10 cellular contexts compared by ENCODE assay signal in the genomic region with DNA sequence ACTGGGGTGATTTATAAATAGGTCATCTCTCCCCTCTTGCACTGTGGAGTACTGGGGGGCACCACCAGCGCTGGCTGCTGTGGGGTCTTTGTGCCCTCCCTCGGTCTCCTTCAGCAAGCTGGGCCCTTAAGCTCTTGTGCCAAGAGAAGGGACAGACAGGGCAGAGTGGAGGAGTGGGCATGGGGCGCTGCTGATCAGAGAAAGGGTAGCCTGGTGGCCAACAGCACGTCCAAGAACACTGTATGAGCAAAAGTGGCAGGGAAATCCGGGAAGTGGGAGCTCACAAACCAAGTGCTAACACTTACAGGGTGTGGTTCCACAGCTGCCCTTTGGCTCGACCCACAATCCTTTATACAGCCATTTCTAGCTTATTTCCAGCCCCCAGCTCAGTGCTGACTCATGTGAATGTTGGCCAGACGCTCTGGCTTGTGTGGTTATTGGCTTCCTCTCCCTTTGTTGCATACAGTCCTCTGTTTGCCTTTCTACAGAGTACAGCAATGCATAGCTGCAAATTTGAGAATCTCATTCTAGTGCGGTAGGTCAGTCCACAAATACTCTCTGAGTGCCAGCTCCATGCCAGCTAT.
A peak's percentile ranks its signal among the peaks of the same experiment; 100 is the strongest.
DNase-seq lines count a peak whose midpoint lies in the region; ATAC-seq and TF ChIP-seq lines count a peak whose summit lies in the region.
"Had no signal": no experiment of that assay in that cellular context is flagged by ENCODE, and none has a peak within 500 bp of the region (broad histone marks: within the 10 kb centered on the region; RNA-seq: fewer than 3 reads in every experiment).

No MANE protein-coding gene starts in this region.

- ATAC-seq in GM18505 (IDR thresholded peaks at IDR 0.05; ENCODE audit: unreplicated experiment), result no peak

- TF ChIP-seq POLR2A in GM18505 (IDR thresholded peaks at IDR 0.05; ENCODE audit: borderline replicate concordance, extremely low read depth, insufficient read depth, insufficient read length), result no peak

- H3K4me1 Mint-ChIP-seq in activated naive CD4-positive, alpha-beta T cell treated with anti-CD3 and anti-CD28 coated beads, Interleukin-2, amount 10 ng/mL, durations not matched to agents 7 days and 5 days, result peaks cover 7% of the 10 kb centered on the region
- H3K4me1 Mint-ChIP-seq in activated T-helper 1 cell treated with anti-CD3 and anti-CD28 coated beads, Interleukin-12 subunit alpha, Interleukin-12 subunit beta, Interleukin-2, Interleukin-4 antibody, amounts not matched to agents 30 ng/mL and 10 ng/mL and 1 ng/mL, durations not matched to agents 14 hours and 24 hours and 36 hours (ENCODE audit: low read depth), result peaks cover 46% of the 10 kb centered on the region
- H3K4me1 Mint-ChIP-seq in immature natural killer cell, result peaks cover 27 to 32% of the 10 kb centered on the region in 2 donors
- peaks cover 7% of the 10 kb centered on the region for H3K4me1 Mint-ChIP-seq in mesothelial cell of epicardium

- H3K27ac Mint-ChIP-seq in activated naive CD4-positive, alpha-beta T cell treated with anti-CD3 and anti-CD28 coated beads, Interleukin-2, amount 10 ng/mL, durations not matched to agents 7 days and 5 days, result no peak overlapping the region
- peak overlapping the region; percentile 32 for H3K27ac Mint-ChIP-seq in activated T-helper 1 cell treated with anti-CD3 and anti-CD28 coated beads, Interleukin-12 subunit alpha, Interleukin-12 subunit beta, Interleukin-2, Interleukin-4 antibody, amounts not matched to agents 30 ng/mL and 10 ng/mL and 1 ng/mL, durations not matched to agents 14 hours and 24 hours and 36 hours
- H3K27ac Mint-ChIP-seq in immature natural killer cell (peak overlapping the region in 5 of 6 donors; percentile 36 to 68 (median 64)), mesothelial cell of epicardium (no peak overlapping the region)

- no peaks in the 10 kb centered on the region for H3K9me3 Mint-ChIP-seq in activated naive CD4-positive, alpha-beta T cell treated with anti-CD3 and anti-CD28 coated beads, Interleukin-2, amount 10 ng/mL, durations not matched to agents 7 days and 5 days
- H3K9me3 Mint-ChIP-seq in activated T-helper 1 cell treated with anti-CD3 and anti-CD28 coated beads, Interleukin-12 subunit alpha, Interleukin-12 subunit beta, Interleukin-2, Interleukin-4 antibody, amounts not matched to agents 30 ng/mL and 10 ng/mL and 1 ng/mL, durations not matched to agents 14 hours and 24 hours and 36 hours, result no peaks in the 10 kb centered on the region
- H3K9me3 Mint-ChIP-seq in immature natural killer cell, result no peaks in the 10 kb centered on the region
- no peaks in the 10 kb centered on the region for H3K9me3 Mint-ChIP-seq in mesothelial cell of epicardium

- no peak for TF ChIP-seq CTCF in mesothelial cell of epicardium (IDR thresholded peaks at IDR 0.05; ENCODE audit: unreplicated experiment)

- CTCF ChIA-PET in activated naive CD4-positive, alpha-beta T cell treated with anti-CD3 and anti-CD28 coated beads, Interleukin-2, amount 10 ng/mL, durations not matched to agents 7 days and 5 days (lab: Charles Lee), result no interaction called here

- H3K4me3 Mint-ChIP-seq in activated naive CD4-positive, alpha-beta T cell treated with anti-CD3 and anti-CD28 coated beads, Interleukin-2, amount 10 ng/mL, durations not matched to agents 7 days and 5 days, result no peak overlapping the region
- H3K4me3 Mint-ChIP-seq in activated T-helper 1 cell treated with anti-CD3 and anti-CD28 coated beads, Interleukin-12 subunit alpha, Interleukin-12 subunit beta, Interleukin-2, Interleukin-4 antibody, amounts not matched to agents 30 ng/mL and 10 ng/mL and 1 ng/mL, durations not matched to agents 14 hours and 24 hours and 36 hours, result peak overlapping the region; percentile 35
- H3K4me3 Mint-ChIP-seq in immature natural killer cell (peak overlapping the region; percentile 52 to 84 (median 74)), mesothelial cell of epicardium (no peak overlapping the region)

- DNase-seq in activated naive CD4-positive, alpha-beta T cell treated with anti-CD3 and anti-CD28 coated beads, Interleukin-2, amount 10 ng/mL, durations not matched to agents 7 days and 5 days, result peak; percentile 23
- DNase-seq in activated naive CD4-positive, alpha-beta T cell treated with Interleukin-2 at 50 U/mL for 16 hours, result no peak
- peak; percentile 35 for DNase-seq in activated T-helper 1 cell treated with anti-CD3 and anti-CD28 coated beads, Interleukin-12 subunit alpha, Interleukin-12 subunit beta, Interleukin-2, Interleukin-4 antibody, amounts not matched to agents 30 ng/mL and 10 ng/mL and 1 ng/mL, durations not matched to agents 14 hours and 24 hours and 36 hours (ENCODE audit: low spot score)
- DNase-seq in immature natural killer cell (peak; percentile 47 to 56 (median 50)), ureter (ENCODE audit: low spot score) (peak; percentile 55), mesothelial cell of epicardium (ENCODE audit: low spot score in 2 of 2, unreplicated experiment in 2 of 2) (no peak)
- DNase-seq in stimulated activated CD4-positive, alpha-beta T cell treated with anti-CD3 and anti-CD28 coated beads, Interleukin-4, amount 100 ng/mL, for 1 hour, result no peak
- DNase-seq: DMS 273 treated with DMSO at 0.1 percent for 48 hours, H7 had no signal

- H3K36me3 Mint-ChIP-seq in activated naive CD4-positive, alpha-beta T cell treated with anti-CD3 and anti-CD28 coated beads, Interleukin-2, amount 10 ng/mL, durations not matched to agents 7 days and 5 days, result no peaks in the 10 kb centered on the region
- peaks cover 2% of the 10 kb centered on the region for H3K36me3 Mint-ChIP-seq in activated T-helper 1 cell treated with anti-CD3 and anti-CD28 coated beads, Interleukin-12 subunit alpha, Interleukin-12 subunit beta, Interleukin-2, Interleukin-4 antibody, amounts not matched to agents 30 ng/mL and 10 ng/mL and 1 ng/mL, durations not matched to agents 14 hours and 24 hours and 36 hours (ENCODE audit: low read depth)
- H3K36me3 Mint-ChIP-seq in immature natural killer cell (peaks cover 0 to 9% (median 0%) of the 10 kb centered on the region in 3 donors), mesothelial cell of epicardium (no peaks in the 10 kb centered on the region)

- peaks cover 6% of the 10 kb centered on the region for H3K27me3 Mint-ChIP-seq in activated naive CD4-positive, alpha-beta T cell treated with anti-CD3 and anti-CD28 coated beads, Interleukin-2, amount 10 ng/mL, durations not matched to agents 7 days and 5 days
- H3K27me3 Mint-ChIP-seq in activated T-helper 1 cell treated with anti-CD3 and anti-CD28 coated beads, Interleukin-12 subunit alpha, Interleukin-12 subunit beta, Interleukin-2, Interleukin-4 antibody, amounts not matched to agents 30 ng/mL and 10 ng/mL and 1 ng/mL, durations not matched to agents 14 hours and 24 hours and 36 hours (ENCODE audit: insufficient read depth), result no peaks in the 10 kb centered on the region
- H3K27me3 Mint-ChIP-seq in immature natural killer cell (ENCODE audit: low read depth in 3 of 3), result peaks cover 0 to 10% (median 4%) of the 10 kb centered on the region in 3 donors
- H3K27me3 Mint-ChIP-seq in mesothelial cell of epicardium (ENCODE audit: low read depth), result peaks cover 5% of the 10 kb centered on the region

- intact Hi-C loops in activated T-helper 1 cell treated with anti-CD3 and anti-CD28 coated beads, Interleukin-12 subunit alpha, Interleukin-12 subunit beta, Interleukin-2, Interleukin-4 antibody, amounts not matched to agents 30 ng/mL and 10 ng/mL and 1 ng/mL, durations not matched to agents 14 hours and 24 hours and 36 hours (cut with micrococcal nuclease), result loop anchor here (1.0 to 5.0 kb wide), 5 partner anchors 10 to 294 kb away; no protein-coding TSS in a partner anchor

Comparison
In these comparisons a context has a peak if more than half of its experiments do, and no peak if none do; other contexts are left out.
1. DNase-seq: peak in activated naive CD4-positive, alpha-beta T cell treated with anti-CD3 and anti-CD28 coated beads, Interleukin-2, amount 10 ng/mL, durations not matched to agents 7 days and 5 days (single experiment), activated T-helper 1 cell treated with anti-CD3 and anti-CD28 coated beads, Interleukin-12 subunit alpha, Interleukin-12 subunit beta, Interleukin-2, Interleukin-4 antibody, amounts not matched to agents 30 ng/mL and 10 ng/mL and 1 ng/mL, durations not matched to agents 14 hours and 24 hours and 36 hours (single experiment), immature natural killer cell (3 of 3) and ureter (single experiment); none in activated naive CD4-positive, alpha-beta T cell treated with Interleukin-2 at 50 U/mL for 16 hours (single experiment), stimulated activated CD4-positive, alpha-beta T cell treated with anti-CD3 and anti-CD28 coated beads, Interleukin-4, amount 100 ng/mL, for 1 hour (single experiment) and mesothelial cell of epicardium (0 of 2).
2. H3K27ac Mint-ChIP-seq: peak in activated T-helper 1 cell treated with anti-CD3 and anti-CD28 coated beads, Interleukin-12 subunit alpha, Interleukin-12 subunit beta, Interleukin-2, Interleukin-4 antibody, amounts not matched to agents 30 ng/mL and 10 ng/mL and 1 ng/mL, durations not matched to agents 14 hours and 24 hours and 36 hours (single experiment) and immature natural killer cell (5 of 6); none in activated naive CD4-positive, alpha-beta T cell treated with anti-CD3 and anti-CD28 coated beads, Interleukin-2, amount 10 ng/mL, durations not matched to agents 7 days and 5 days (single experiment) and mesothelial cell of epicardium (single experiment).
3. H3K4me3 Mint-ChIP-seq: peak in activated T-helper 1 cell treated with anti-CD3 and anti-CD28 coated beads, Interleukin-12 subunit alpha, Interleukin-12 subunit beta, Interleukin-2, Interleukin-4 antibody, amounts not matched to agents 30 ng/mL and 10 ng/mL and 1 ng/mL, durations not matched to agents 14 hours and 24 hours and 36 hours (single experiment) and immature natural killer cell (5 of 5); none in activated naive CD4-positive, alpha-beta T cell treated with anti-CD3 and anti-CD28 coated beads, Interleukin-2, amount 10 ng/mL, durations not matched to agents 7 days and 5 days (single experiment) and mesothelial cell of epicardium (single experiment).